In genomic region chr15:77715860-77716259, GRCh38 we compare ENCODE assay signal across 29 cellular contexts.
"Had no signal": no experiment of that assay in that cellular context is flagged by ENCODE, and none has a peak within 500 bp of the region (broad histone marks: within the 10 kb centered on the region; RNA-seq: fewer than 3 reads in every experiment).

No MANE protein-coding gene starts in this region.

- DNase-seq: activated CD4-positive, alpha-beta T cell treated with anti-CD3 and anti-CD28 coated beads for 36 hours; activated CD4-positive, alpha-beta T cell treated with anti-CD3 and anti-CD28 coated beads, Interleukin-2, amount 10 ng/mL, durations not matched to agents 7 days and 5 days; activated CD4-positive, alpha-beta T cell treated with anti-CD3 and anti-CD28 coated beads, Interleukin-2, amount 50 U/mL, for 48 hours; activated CD8-positive, alpha-beta T cell treated with anti-CD3 and anti-CD28 coated beads, Interleukin-2, amount 10 ng/mL, durations not matched to agents 7 days and 5 days; activated naive CD4-positive, alpha-beta T cell treated with anti-CD3 and anti-CD28 coated beads, Interleukin-2, amount 10 ng/mL, durations not matched to agents 7 days and 5 days; activated naive CD8-positive, alpha-beta T cell treated with anti-CD3 and anti-CD28 coated beads, Interleukin-2, amount 50 U/mL, for 24 hours; activated T-cell treated with anti-CD3 and anti-CD28 coated beads, Interleukin-2, amount 50 U/mL, for 4 hours; anterior cingulate cortex; caudate nucleus; cerebellar nuclear complex; NCI-H1048; NCI-H1105 treated with DMSO at 0.1 percent for 48 hours; NCI-H1436; NCI-H1694; NCI-H1930; NCI-H2081 treated with DMSO at 0.1 percent for 48 hours; NCI-H226; NCI-H524 treated with DMSO at 0.1 percent for 48 hours; NCI-H748 treated with DMSO at 0.1 percent for 48 hours; NK-92 treated with Interleukin-12 subunit alpha and Interleukin-12 subunit beta, amount 100 ng/mL, for 24 hours; PC-9; Right ventricle myocardium superior; SW 1271; T-helper 1 cell; T-helper 2 cell; T-helper 9 cell had no signal

- H3K4me3 ChIP-seq: PC-9 had no signal

- H3K27ac ChIP-seq: PC-9, RWPE1 had no signal

- ATAC-seq: activated CD4-positive, alpha-beta T cell treated with anti-CD3 and anti-CD28 coated beads for 36 hours; activated CD4-positive, CD25-positive, alpha-beta regulatory T cell treated with anti-CD3 and anti-CD28 coated beads, Interleukin-2, amount 50 U/mL, for 24 hours; activated CD8-positive, alpha-beta T cell treated with anti-CD3 and anti-CD28 coated beads, Interleukin-2, amount 10 ng/mL, durations not matched to agents 7 days and 5 days; activated naive CD8-positive, alpha-beta T cell treated with anti-CD3 and anti-CD28 coated beads, Interleukin-2, amount 50 U/mL, for 24 hours; activated T-cell treated with anti-CD3 and anti-CD28 coated beads, Interleukin-2, amount 50 U/mL, for 4 hours; WTC11 had no signal
